Comparison of ENCODE assay signal across 9 cellular contexts in the genomic region with DNA sequence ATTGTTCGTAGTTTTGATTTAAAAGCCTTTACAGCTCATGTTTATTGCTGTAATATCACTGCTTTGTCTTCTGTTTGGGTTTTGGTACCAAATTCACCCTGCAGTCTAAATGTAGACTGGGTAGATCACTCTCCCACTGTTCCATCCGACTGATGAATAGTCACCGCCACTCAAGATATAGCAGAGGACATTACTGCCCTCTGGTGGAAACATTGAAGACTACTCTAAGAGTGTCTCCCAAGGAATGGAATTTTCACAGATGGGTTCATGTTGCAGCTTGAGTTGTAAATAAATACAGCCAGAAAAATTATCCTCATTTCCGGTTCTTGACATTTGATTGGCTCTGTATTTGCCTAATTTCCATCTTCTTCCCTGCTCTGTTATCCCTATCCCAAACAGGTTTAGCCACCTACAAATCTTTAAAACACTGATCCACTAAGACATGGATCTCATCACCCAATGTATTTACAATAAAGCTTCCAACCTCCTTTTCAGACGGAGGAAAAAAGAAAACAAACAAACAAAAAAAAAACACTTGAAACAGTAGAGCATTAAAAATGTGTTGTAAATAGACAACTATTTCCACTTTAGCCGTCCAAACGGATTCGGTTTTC.
A peak's percentile ranks its signal among the peaks of the same experiment; 100 is the strongest.
DNase-seq lines count a peak whose midpoint lies in the region; FAIRE-seq and TF ChIP-seq lines count a peak whose summit lies in the region.
"Had no signal": no experiment of that assay in that cellular context is flagged by ENCODE, and none has a peak within 500 bp of the region (broad histone marks: within the 10 kb centered on the region; RNA-seq: fewer than 3 reads in every experiment).

No MANE protein-coding gene starts in this region.

- peaks cover 4% of the 10 kb centered on the region for H3K9me3 Mint-ChIP-seq in mesothelial cell of epicardium

- H3K27ac Mint-ChIP-seq in mesothelial cell of epicardium, result no peak overlapping the region

- peak; percentile 71 for FAIRE-seq in endometrium (lab: Jason Lieb, UNC)

- DNase-seq in AG08395 (ENCODE audit: low spot score) (peak; percentile 70), Kasumi-1 (lab: John Stamatoyannopoulos, UW) (peak; percentile 65 to 80), RPMI7951 (ENCODE audit: low read depth) (peak; percentile 59), mesothelial cell of epicardium (ENCODE audit: low spot score in 2 of 2, unreplicated experiment in 2 of 2) (no peak)
- DNase-seq in activated CD8-positive, alpha-beta memory T cell treated with anti-CD3 and anti-CD28 coated beads, Interleukin-2, amount 50 U/mL, for 48 hours, result no peak

- POLR2A ChIA-PET in HEK293 (lab: Yijun Ruan, JAX), result interaction anchor here (1.4 kb wide), 1 partner anchor 183 kb away, joined by 3 read pairs; no protein-coding TSS in a partner anchor

- no peak overlapping the region for H3K27ac ChIP-seq in HEK293 (ENCODE audit: extremely low read depth, low read depth, low read length)
- H3K27ac ChIP-seq: skin epidermis had no signal

- CTCF ChIA-PET in HEK293 (lab: Yijun Ruan, JAX), result interaction anchor here (0.6 to 4.9 kb wide), 37 partner anchors 10 to 1331 kb away, joined by 3 to 97 read pairs (median 4); a partner anchor contains a TSS

- no peak overlapping the region for H3K4me3 Mint-ChIP-seq in mesothelial cell of epicardium

- H3K27me3 Mint-ChIP-seq in mesothelial cell of epicardium (ENCODE audit: low read depth), result no peaks in the 10 kb centered on the region

- H3K36me3 Mint-ChIP-seq in mesothelial cell of epicardium, result no peaks in the 10 kb centered on the region

- no peaks in the 10 kb centered on the region for H3K36me3 ChIP-seq in HEK293 (ENCODE audit: control insufficient read depth in 2 of 2, insufficient read depth in 1 of 2, low read length in 2 of 2)

- TF ChIP-seq CTCF in GM12874 (IDR thresholded peaks at IDR 0.05; ENCODE audit: insufficient read depth, low read depth, low read length) (peak; percentile 62; the same call in 1 of the 2 replicates), HEK293 (tag by site-specific recombination; IDR thresholded peaks at IDR 0.05) (peak; percentile 73), mesothelial cell of epicardium (IDR thresholded peaks at IDR 0.05; ENCODE audit: unreplicated experiment) (peak; percentile 75)

- H3K4me3 ChIP-seq in HEK293 (ENCODE audit: low read depth, low read length), result no peak overlapping the region
- H3K4me3 ChIP-seq: skin epidermis had no signal

- no peaks in the 10 kb centered on the region for H3K4me1 ChIP-seq in HEK293 (ENCODE audit: control insufficient read depth, insufficient read depth, low read length)

- no peaks in the 10 kb centered on the region for H3K9me3 ChIP-seq in HEK293 (ENCODE audit: control insufficient read depth, insufficient read depth, low read depth, low read length)

- no peaks in the 10 kb centered on the region for H3K4me1 Mint-ChIP-seq in mesothelial cell of epicardium

TF ChIP-seq in HEK293, 187 proteins besides CTCF, POLR2A, EP300 and RAD21:
- TF ChIP-seq ZNF169 (tag by site-specific recombination; IDR thresholded peaks at IDR 0.05) (no peak), ZNF664 (tag by site-specific recombination; IDR thresholded peaks at IDR 0.05) (no peak), ZNF654 (tag by site-specific recombination; IDR thresholded peaks at IDR 0.05; ENCODE audit: low read depth) (peak; percentile 88), ZNF335 (tag by site-specific recombination; conservative IDR thresholded peaks at IDR 0.05) (peak; percentile 49), ZNF248 (tag by site-specific recombination; IDR thresholded peaks at IDR 0.05) (no peak), ZNF660 (tag by site-specific recombination; IDR thresholded peaks at IDR 0.05) (peak; percentile 97), ZNF10 (tag by site-specific recombination; IDR thresholded peaks at IDR 0.05) (peak; percentile 68; the same call in 1 of the 2 replicates), SP7 (tag by site-specific recombination; IDR thresholded peaks at IDR 0.05) (0 out of 2 replicates have a peak, but pooled peaks have one; percentile 9), ZSCAN30 (tag by site-specific recombination; IDR thresholded peaks at IDR 0.05) (peak; percentile 35; the same call in 1 of the 2 replicates), ZNF558 (tag by site-specific recombination; IDR thresholded peaks at IDR 0.05) (no peak), ZNF155 (tag by site-specific recombination; IDR thresholded peaks at IDR 0.05) (no peak), ZNF2 (tag by site-specific recombination; IDR thresholded peaks at IDR 0.05) (peak; percentile 28; the same call in 1 of the 2 replicates)

Comparison
In these comparisons a context has a peak if more than half of its experiments do, and no peak if none do; other contexts are left out.
1. DNase-seq: peak in AG08395 (single experiment), Kasumi-1 (2 of 2) and RPMI7951 (single experiment); none in mesothelial cell of epicardium (0 of 2) and activated CD8-positive, alpha-beta memory T cell treated with anti-CD3 and anti-CD28 coated beads, Interleukin-2, amount 50 U/mL, for 48 hours (single experiment).
2. Peak in every context shown above with its lines, with median percentiles within 50 percentile points of each other: CTCF ChIP-seq.